8 cellular contexts compared by ENCODE assay signal in genomic region chr7:142880886-142881505, GRCh38. TPM values are rescaled to one million over a fixed set of nuclear protein-coding genes. Genes with fewer than 3 reads are reported as not detected.
DNase-seq lines count a peak whose midpoint lies in the region; ATAC-seq, FAIRE-seq and TF ChIP-seq lines count a peak whose summit lies in the region.

No MANE protein-coding gene starts in this region.

- DNase-seq in A172 (ENCODE audit: low spot score) (peak; percentile 26), GM13977 (ENCODE audit: low spot score) (peak; percentile 75), SK-MEL-5 (ENCODE audit: low read depth, low spot score) (peak; percentile 67), K562 (ENCODE audit: extremely low read depth in 1 of 4, low spot score in 3 of 4) (peak; percentile 76 to 87 (median 84)), lung (ENCODE audit: low spot score) (no peak), upper lobe of left lung (peak in 1 of 2 donors; percentile 34), NCI-H446 (lab: John Stamatoyannopoulos, UW) (no peak)

- POLR2A ChIA-PET in K562 (lab: Yijun Ruan, JAX), result interaction anchor here (0.6 to 0.7 kb wide), 2 partner anchors 89 to 119 kb away, joined by 4 read pairs; no protein-coding TSS in a partner anchor

- H3K27me3 ChIP-seq in K562 (ENCODE audit: control insufficient read depth in 2 of 2, insufficient read depth in 2 of 2, low read length in 2 of 2) (peaks cover 54 to 89% of the 10 kb centered on the region in 2 experiments), lung (ENCODE audit: control insufficient read depth, insufficient read depth) (no peaks in the 10 kb centered on the region), upper lobe of left lung (no peaks in the 10 kb centered on the region)

- no TSS peak for BruUV-seq in K562 (replicated peaks; lab: Mats Ljungman, UMichigan)

- H3K9ac ChIP-seq in K562 (ENCODE audit: insufficient read depth in 1 of 2, low read depth in 2 of 2, low read length in 2 of 2), result no peak overlapping the region

- H3K4me2 ChIP-seq in K562 (ENCODE audit: insufficient read depth, low read length), result no peak overlapping the region

- peak; percentile 75 to 80 for TF ChIP-seq RAD21 in K562 (CRISPR knock-in tag; conservative IDR thresholded peaks at IDR 0.05 in 1 of 2, IDR thresholded peaks at IDR 0.05 in 1 of 2)

- no peak for TF ChIP-seq POLR2A in K562 (conservative IDR thresholded peaks at IDR 0.05)
- no peak for TF ChIP-seq POLR2A in upper lobe of left lung (IDR thresholded peaks at IDR 0.05)

- peak; percentile 65 for ATAC-seq in HG03064 (IDR thresholded peaks at IDR 0.05; ENCODE audit: low read depth, unreplicated experiment)
- peak; percentile 82 for ATAC-seq in K562
- peak; percentile 42 for ATAC-seq in lung (ENCODE audit: insufficient read depth, low FRiP score)
- peak in 1 of 2 donors; percentile 53 for ATAC-seq in upper lobe of left lung (ENCODE audit: low FRiP score in 2 of 2)

- H2AFZ ChIP-seq in K562 (ENCODE audit: low read depth, low read length), result no peak overlapping the region

- H3K4me3 ChIP-seq in K562, result no peak overlapping the region
- no peak overlapping the region for H3K4me3 ChIP-seq in lung
- H3K4me3 ChIP-seq in upper lobe of left lung, result no peak overlapping the region

- FAIRE-seq in K562 (lab: Jason Lieb, UNC), result peak; percentile 90

- no peaks in the 10 kb centered on the region for H3K79me2 ChIP-seq in K562 (ENCODE audit: control insufficient read depth, insufficient read depth, low read length)

- intact Hi-C loops in K562 (cut with micrococcal nuclease), result loop anchor here (1.0 to 10.0 kb wide), 3 partner anchors 80 to 334 kb away; no protein-coding TSS in a partner anchor

- WGBS in K562 (ENCODE audit: insufficient coverage, low coverage, missing lambda C conversion rate), result 3% methylated on average over 8 of the region's 8 CpGs
- 34 to 37% methylated on average over 8 of the region's 8 CpGs for WGBS in lung, 2 donors
- WGBS in upper lobe of left lung, 2 donors, result 29 to 33% methylated on average over 8 of the region's 8 CpGs

- H3K36me3 ChIP-seq in K562 (ENCODE audit: control insufficient read depth, insufficient read depth, low read length), result no peaks in the 10 kb centered on the region
- no peaks in the 10 kb centered on the region for H3K36me3 ChIP-seq in lung (ENCODE audit: control insufficient read depth in 2 of 2, insufficient read depth in 2 of 2, low read length in 2 of 2)
- no peaks in the 10 kb centered on the region for H3K36me3 ChIP-seq in upper lobe of left lung

- TF ChIP-seq CTCF in GM13977 (IDR thresholded peaks at IDR 0.05; ENCODE audit: extremely low read depth, insufficient read depth, missing control alignments), result peak; percentile 76
- TF ChIP-seq CTCF in K562 (IDR thresholded peaks at IDR 0.05 in 2 of 3, conservative IDR thresholded peaks at IDR 0.05 in 1 of 3; ENCODE audit: insufficient read depth in 2 of 3, low read depth in 1 of 3, low read length in 3 of 3), result peak; percentile 92 to 98 (median 93)
- TF ChIP-seq CTCF in lung (IDR thresholded peaks at IDR 0.05; ENCODE audit: control extremely low read depth, extremely low read depth), result peak; percentile 57
- peak; percentile 49 to 80 (median 64) for TF ChIP-seq CTCF in upper lobe of left lung (IDR thresholded peaks at IDR 0.05)

- CTCF ChIA-PET in K562 (lab: Yijun Ruan, JAX; ENCODE audit: low intra/inter-chr PET ratio), result interaction anchor here (0.6 to 4.0 kb wide), 8 partner anchors 15 to 334 kb away, joined by 3 to 65 read pairs (median 3); partner anchors contain the start of gene KEL

- H3K27ac ChIP-seq in K562 (ENCODE audit: extremely low read depth, low read depth, low read length) (no peak overlapping the region), lung (ENCODE audit: low read depth in 1 of 2, low read length in 1 of 2) (no peak overlapping the region), upper lobe of left lung (no peak overlapping the region)

- no peaks in the 10 kb centered on the region for H4K20me1 ChIP-seq in K562 (replicated peaks; ENCODE audit: control insufficient read depth, insufficient read depth, low read length)

- H3K9me1 ChIP-seq in K562 (ENCODE audit: control insufficient read depth, insufficient read depth, low read length), result no peaks in the 10 kb centered on the region

- H3K4me1 ChIP-seq in K562 (replicated peaks in 1 of 2; ENCODE audit: control insufficient read depth in 2 of 2, insufficient read depth in 2 of 2, low read length in 2 of 2), result peaks cover 0 to 4% of the 10 kb centered on the region in 2 experiments; a peak in 1 of 5 replicates
- no peaks in the 10 kb centered on the region for H3K4me1 ChIP-seq in lung (ENCODE audit: control insufficient read depth in 2 of 2, insufficient read depth in 2 of 2, low read length in 2 of 2)
- no peaks in the 10 kb centered on the region for H3K4me1 ChIP-seq in upper lobe of left lung

- TF ChIP-seq EP300 in K562 (IDR thresholded peaks at IDR 0.05; ENCODE audit: low read length), result no peak
- TF ChIP-seq EP300 in upper lobe of left lung (IDR thresholded peaks at IDR 0.05), result no peak

- in situ Hi-C loops in GM13977 (cut with MboI; ENCODE audit: low pct_unique_long_range_greater_than_20kb, low sequenced_read_pairs, unreplicated experiment) (no loop called here), SK-MEL-5 (cut with HindIII; ENCODE audit: low pct_unique_long_range_greater_than_20kb, low sequenced_read_pairs) (no loop called here), K562 (cut with MboI) (no loop called here)

- no peaks in the 10 kb centered on the region for H3K9me3 ChIP-seq in K562 (replicated peaks; ENCODE audit: control insufficient read depth, insufficient read depth, low read depth, low read length)
- H3K9me3 ChIP-seq in lung (ENCODE audit: control insufficient read depth in 2 of 2, insufficient read depth in 1 of 2, low read length in 1 of 2), result no peaks in the 10 kb centered on the region
- no peaks in the 10 kb centered on the region for H3K9me3 ChIP-seq in upper lobe of left lung

RNA-seq across cellular contexts. Expression of gene TRPV6, which starts 4.5 kb away (rescaled TPM):
- total RNA-seq in A172 (2014; rRNA removed; shearing (Covaris generic)), result not detected in 2 replicates
- total RNA-seq in SK-MEL-5 (2014; rRNA removed; shearing (Covaris generic)), result 0.11 TPM in 1 of 2 replicates, not detected in the other
- polyA plus RNA-seq in SK-MEL-5 (2015; cell fraction: cytosol; rRNA removed), result 0.04 and 0.06 TPM in 2 replicates
- polyA plus RNA-seq in SK-MEL-5 (2015; cell fraction: nucleus; rRNA removed), result 2.0 and 3.9 TPM in 2 replicates
- 2.1 and 5.6 TPM in 2 replicates for total RNA-seq in K562 (2011; cell fraction: chromatin; rRNA removed; ENCODE audit: low replicate concordance)
- 3.2 and 3.3 TPM in 2 replicates for total RNA-seq in K562 (2011; cell fraction: nucleolus; rRNA removed)
- 2.2 and 2.7 TPM in 2 replicates for total RNA-seq in K562 (2011; cell fraction: nucleoplasm; rRNA removed)
- total RNA-seq in K562 (2014; rRNA removed), result 0.04 and 0.36 TPM in 2 replicates
- 0.11 and 0.51 TPM in 2 replicates for total RNA-seq in K562 (2014; rRNA removed; fragmentation: Illumina TruSeq; extraction: Trizol)
- total RNA-seq in K562 (2015; rRNA removed; fragmentation: Illumina TruSeq; extraction: Trizol), result 0.04 and 0.11 TPM in 2 replicates
- 0.18 and 0.81 TPM in 2 replicates for total RNA-seq in K562 (2021)
- 0.08 and 0.37 TPM in 2 replicates for polyA plus RNA-seq in K562 (2011; rRNA removed)
- 0.19 and 0.33 TPM in 2 replicates for polyA plus RNA-seq in K562 (2011; cell fraction: cytosol; rRNA removed)
- 3.7 and 4.0 TPM in 2 replicates for polyA plus RNA-seq in K562 (2011; cell fraction: nucleus; rRNA removed)
- polyA plus RNA-seq in K562 (2012), result 0.59 and 13.5 TPM in 2 replicates
- polyA plus RNA-seq in K562 (2014; fragmentation: Illumina TruSeq; extraction: Trizol), result 0.25 and 0.26 TPM in 2 replicates
- polyA plus RNA-seq in K562 (2014; fragmentation: Nextera tagmentation; extraction: Ambion mirVana), result under 1 TPM; 0.04 to 0.06 TPM
- polyA plus RNA-seq in K562 (2014; rRNA removed), result 0.22 and 0.32 TPM in 2 replicates
- 0.36 and 0.46 TPM in 2 replicates for polyA minus RNA-seq in K562 (2011; rRNA and poly(A)+ RNA removed)
- polyA minus RNA-seq in K562 (2011; cell fraction: cytosol; rRNA and poly(A)+ RNA removed), result not detected in 2 replicates
- 0.89 and 0.94 TPM in 2 replicates for polyA minus RNA-seq in K562 (2011; cell fraction: nucleus; rRNA and poly(A)+ RNA removed)
- total RNA-seq in lung, result 1 to 10 TPM in 1 of 2 donors, under 1 TPM in 1; 0.43 to 1.2 TPM
- under 1 TPM; 0.40 to 0.63 TPM for polyA plus RNA-seq in lung
- 1 to 10 TPM in 2 of 6 donors, under 1 TPM in 4; 0.23 to 1.5 (median 0.68) TPM for total RNA-seq in upper lobe of left lung

RNA-seq across cellular contexts. Expression of gene EPHB6, which starts 26.1 kb away (rescaled TPM):
- total RNA-seq in A172 (2014; rRNA removed; shearing (Covaris generic)), result 2.0 and 2.7 TPM in 2 replicates
- 0.48 and 0.59 TPM in 2 replicates for total RNA-seq in SK-MEL-5 (2014; rRNA removed; shearing (Covaris generic))
- 1.4 and 2.9 TPM in 2 replicates for polyA plus RNA-seq in SK-MEL-5 (2015; cell fraction: cytosol; rRNA removed)
- polyA plus RNA-seq in SK-MEL-5 (2015; cell fraction: nucleus; rRNA removed), result 2.0 and 11.1 TPM in 2 replicates
- 81.3 and 499 TPM in 2 replicates for total RNA-seq in K562 (2011; cell fraction: chromatin; rRNA removed; ENCODE audit: low replicate concordance)
- total RNA-seq in K562 (2011; cell fraction: nucleolus; rRNA removed), result 147 and 442 TPM in 2 replicates
- 112 and 171 TPM in 2 replicates for total RNA-seq in K562 (2011; cell fraction: nucleoplasm; rRNA removed)
- 10.4 and 11.3 TPM in 2 replicates for total RNA-seq in K562 (2014; rRNA removed)
- 4.1 and 4.3 TPM in 2 replicates for total RNA-seq in K562 (2014; rRNA removed; fragmentation: Illumina TruSeq; extraction: Trizol)
- total RNA-seq in K562 (2015; rRNA removed; fragmentation: Illumina TruSeq; extraction: Trizol), result 1.5 and 2.1 TPM in 2 replicates
- total RNA-seq in K562 (2021), result 13.2 and 19.1 TPM in 2 replicates
- polyA plus RNA-seq in K562 (2011; rRNA removed), result 108 and 123 TPM in 2 replicates
- 99.6 and 191 TPM in 2 replicates for polyA plus RNA-seq in K562 (2011; cell fraction: cytosol; rRNA removed)
- polyA plus RNA-seq in K562 (2011; cell fraction: nucleus; rRNA removed), result 516 and 1,081 TPM in 2 replicates
- 8.8 and 13.0 TPM in 2 replicates for polyA plus RNA-seq in K562 (2012)
- 7.6 and 10.7 TPM in 2 replicates for polyA plus RNA-seq in K562 (2014; fragmentation: Illumina TruSeq; extraction: Trizol)
- polyA plus RNA-seq in K562 (2014; fragmentation: Nextera tagmentation; extraction: Ambion mirVana), result 1 to 10 TPM; 1.4 to 2.5 TPM
- 12.0 and 16.3 TPM in 2 replicates for polyA plus RNA-seq in K562 (2014; rRNA removed)
- 56.3 and 87.3 TPM in 2 replicates for polyA minus RNA-seq in K562 (2011; rRNA and poly(A)+ RNA removed)
- 119 and 124 TPM in 2 replicates for polyA minus RNA-seq in K562 (2011; cell fraction: cytosol; rRNA and poly(A)+ RNA removed)
- 75.4 and 113 TPM in 2 replicates for polyA minus RNA-seq in K562 (2011; cell fraction: nucleus; rRNA and poly(A)+ RNA removed)
- 10 to 100 TPM; 18.5 to 18.8 TPM for total RNA-seq in lung
- polyA plus RNA-seq in lung, result 1 to 10 TPM; 3.2 to 8.5 TPM
- total RNA-seq in upper lobe of left lung, result 10 to 100 TPM in 3 of 6 donors, 1 to 10 TPM in 3; 5.7 to 34.6 (median 10.0) TPM

RNA-seq across cellular contexts. Expression of gene TRPV5, which starts 52.5 kb away (rescaled TPM):
- 0.22 TPM in 1 of 2 replicates, not detected in the other for total RNA-seq in A172 (2014; rRNA removed; shearing (Covaris generic))
- total RNA-seq in SK-MEL-5 (2014; rRNA removed; shearing (Covaris generic)), result not detected in 2 replicates
- not detected in 2 replicates for polyA plus RNA-seq in SK-MEL-5 (2015; cell fraction: cytosol; rRNA removed)
- 1.0 TPM in 1 of 2 replicates, not detected in the other for polyA plus RNA-seq in SK-MEL-5 (2015; cell fraction: nucleus; rRNA removed)
- 0.56 and 0.74 TPM in 2 replicates for total RNA-seq in K562 (2011; cell fraction: chromatin; rRNA removed; ENCODE audit: low replicate concordance)
- total RNA-seq in K562 (2011; cell fraction: nucleolus; rRNA removed), result 0.17 and 0.26 TPM in 2 replicates
- total RNA-seq in K562 (2011; cell fraction: nucleoplasm; rRNA removed), result 0.44 and 1.1 TPM in 2 replicates
- total RNA-seq in K562 (2014; rRNA removed) (not detected in 2 replicates), K562 (2014; rRNA removed; fragmentation: Illumina TruSeq; extraction: Trizol) (not detected in 2 replicates), K562 (2015; rRNA removed; fragmentation: Illumina TruSeq; extraction: Trizol) (not detected in 2 replicates), K562 (2021) (not detected in 2 replicates), lung (not detected), upper lobe of left lung (not detected)
- polyA plus RNA-seq in K562 (2011; rRNA removed) (0.12 TPM in 1 of 2 replicates, not detected in the other), K562 (2014; fragmentation: Illumina TruSeq; extraction: Trizol) (0.04 TPM in 1 of 2 replicates, not detected in the other), K562 (2014; fragmentation: Nextera tagmentation; extraction: Ambion mirVana) (not detected), K562 (2014; rRNA removed) (not detected in 2 replicates), lung (under 1 TPM in 1 of 2 donors, not detected in 1; 0.05 TPM)
- polyA plus RNA-seq in K562 (2011; cell fraction: cytosol; rRNA removed), result 0.03 TPM in 1 of 2 replicates, not detected in the other
- 0.36 and 0.60 TPM in 2 replicates for polyA plus RNA-seq in K562 (2011; cell fraction: nucleus; rRNA removed)
- polyA plus RNA-seq in K562 (2012), result 0.08 TPM in 1 of 2 replicates, not detected in the other
- 0.27 TPM in 1 of 2 replicates, not detected in the other for polyA minus RNA-seq in K562 (2011; rRNA and poly(A)+ RNA removed)
- polyA minus RNA-seq in K562 (2011; cell fraction: cytosol; rRNA and poly(A)+ RNA removed), result not detected in 2 replicates
- 0.13 and 0.22 TPM in 2 replicates for polyA minus RNA-seq in K562 (2011; cell fraction: nucleus; rRNA and poly(A)+ RNA removed)

RNA-seq across cellular contexts. Expression of gene LLCFC1, which starts 58.3 kb away (rescaled TPM):
- not detected in 2 replicates for total RNA-seq in A172 (2014; rRNA removed; shearing (Covaris generic))
- not detected in 2 replicates for total RNA-seq in SK-MEL-5 (2014; rRNA removed; shearing (Covaris generic))
- not detected in 2 replicates for polyA plus RNA-seq in SK-MEL-5 (2015; cell fraction: cytosol; rRNA removed)
- polyA plus RNA-seq in SK-MEL-5 (2015; cell fraction: nucleus; rRNA removed), result not detected in 2 replicates
- not detected in 2 replicates for total RNA-seq in K562 (2011; cell fraction: chromatin; rRNA removed; ENCODE audit: low replicate concordance)
- total RNA-seq in K562 (2011; cell fraction: nucleolus; rRNA removed), result not detected in 2 replicates
- total RNA-seq in K562 (2011; cell fraction: nucleoplasm; rRNA removed), result not detected in 2 replicates
- total RNA-seq in K562 (2014; rRNA removed) (not detected in 2 replicates), K562 (2014; rRNA removed; fragmentation: Illumina TruSeq; extraction: Trizol) (not detected in 2 replicates), K562 (2015; rRNA removed; fragmentation: Illumina TruSeq; extraction: Trizol) (not detected in 2 replicates), K562 (2021) (not detected in 2 replicates), lung (not detected), upper lobe of left lung (not detected)
- polyA plus RNA-seq in K562 (2011; rRNA removed) (not detected in 2 replicates), K562 (2014; fragmentation: Illumina TruSeq; extraction: Trizol) (not detected in 2 replicates), K562 (2014; fragmentation: Nextera tagmentation; extraction: Ambion mirVana) (not detected), K562 (2014; rRNA removed) (not detected in 2 replicates), lung (under 1 TPM; 0.22 to 0.70 TPM)
- not detected in 2 replicates for polyA plus RNA-seq in K562 (2011; cell fraction: cytosol; rRNA removed)
- polyA plus RNA-seq in K562 (2011; cell fraction: nucleus; rRNA removed), result not detected in 2 replicates
- 0.20 and 0.55 TPM in 2 replicates for polyA plus RNA-seq in K562 (2012)
- polyA minus RNA-seq in K562 (2011; rRNA and poly(A)+ RNA removed), result not detected in 2 replicates
- not detected in 2 replicates for polyA minus RNA-seq in K562 (2011; cell fraction: cytosol; rRNA and poly(A)+ RNA removed)
- polyA minus RNA-seq in K562 (2011; cell fraction: nucleus; rRNA and poly(A)+ RNA removed), result not detected in 2 replicates

Comparison
In these comparisons a context has a peak if more than half of its experiments do, and no peak if none do; other contexts are left out.
1. DNase-seq: peak in A172 (single experiment), GM13977 (single experiment), SK-MEL-5 (single experiment) and K562 (4 of 4); none in lung (single experiment) and NCI-H446 (0 of 2).
2. Peak in every context shown above with its lines, with median percentiles within 50 percentile points of each other: CTCF ChIP-seq.